12 cellular contexts compared by ENCODE assay signal in the genomic region with DNA sequence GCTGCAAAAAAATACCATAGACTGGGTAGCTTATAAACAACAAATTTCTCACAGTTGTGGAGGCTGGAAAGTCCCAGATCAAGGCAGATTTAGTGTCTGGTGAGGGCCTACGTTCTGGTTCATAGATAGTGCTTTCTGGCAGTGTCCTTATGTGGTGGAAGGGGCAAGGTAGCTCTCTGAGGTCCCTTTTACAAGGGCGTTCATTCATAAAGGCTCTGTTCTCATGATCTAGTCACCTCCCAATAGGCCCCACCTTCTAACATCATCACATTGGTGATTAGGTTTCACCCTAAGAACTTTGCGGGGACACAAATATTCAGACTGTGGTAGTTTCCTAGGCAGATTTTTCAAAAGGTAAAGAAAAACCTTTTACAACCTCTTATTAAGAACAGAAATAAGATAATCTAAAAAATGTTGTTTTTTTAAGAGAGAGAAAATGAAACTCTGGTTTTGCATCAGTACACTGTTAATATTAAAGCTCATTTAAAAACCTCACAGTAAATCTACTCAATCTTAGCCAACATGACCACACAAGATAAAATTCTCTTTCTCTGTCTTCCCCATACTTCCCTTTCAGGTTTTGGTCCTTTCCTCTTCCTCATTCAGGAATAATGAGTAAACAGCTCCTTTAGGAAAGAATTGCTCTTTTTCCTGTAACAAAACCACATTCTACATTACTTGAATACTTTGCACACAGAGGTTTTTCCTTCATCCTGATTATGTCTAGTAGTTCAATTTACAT.
DNase-seq lines count a peak whose midpoint lies in the region; ATAC-seq and TF ChIP-seq lines count a peak whose summit lies in the region.
"Had no signal": no experiment of that assay in that cellular context is flagged by ENCODE, and none has a peak within 500 bp of the region (broad histone marks: within the 10 kb centered on the region; RNA-seq: fewer than 3 reads in every experiment).

No MANE protein-coding gene starts in this region.

- H3K27me3 ChIP-seq in mesenchymal stem cell (ENCODE audit: control insufficient read depth in 1 of 2, insufficient read depth in 1 of 2, low read length in 2 of 2) (peaks cover 0 to 4% of the 10 kb centered on the region in 2 experiments), upper lobe of left lung (no peaks in the 10 kb centered on the region)

- H3K9me3 ChIP-seq in mesenchymal stem cell (ENCODE audit: control insufficient read depth, low read length) (no peaks in the 10 kb centered on the region), upper lobe of left lung (no peaks in the 10 kb centered on the region)

- no peaks in the 10 kb centered on the region for H3K36me3 ChIP-seq in mesenchymal stem cell (ENCODE audit: control insufficient read depth in 1 of 2, insufficient read depth in 2 of 2, low read depth in 1 of 2, low read length in 2 of 2)
- H3K36me3 ChIP-seq in upper lobe of left lung, result no peaks in the 10 kb centered on the region

- H3K4me1 ChIP-seq in mesenchymal stem cell (ENCODE audit: control insufficient read depth, insufficient read depth, low read depth, low read length) (no peaks in the 10 kb centered on the region), upper lobe of left lung (no peaks in the 10 kb centered on the region)

- no peak overlapping the region for H3K4me2 ChIP-seq in mesenchymal stem cell (ENCODE audit: low read length, poor library complexity, severe bottlenecking)
- H3K4me2 ChIP-seq: smooth muscle cell had no signal

- no peak overlapping the region for H2AFZ ChIP-seq in mesenchymal stem cell (ENCODE audit: low read depth, low read length)

- H2BK15ac ChIP-seq in mesenchymal stem cell (ENCODE audit: low read depth, poor library complexity, severe bottlenecking), result no peak overlapping the region

- no peak overlapping the region for H3K14ac ChIP-seq in mesenchymal stem cell (ENCODE audit: low read length in 2 of 2)

- H3K4me3 ChIP-seq in mesenchymal stem cell (ENCODE audit: insufficient read depth in 1 of 2, low read depth in 1 of 2, low read length in 2 of 2), result no peak overlapping the region
- no peak overlapping the region for H3K4me3 ChIP-seq in upper lobe of left lung
- H3K4me3 ChIP-seq: smooth muscle cell had no signal

- H3K23ac ChIP-seq in mesenchymal stem cell (ENCODE audit: low read length in 2 of 2), result no peak overlapping the region

- no peak overlapping the region for H2BK12ac ChIP-seq in mesenchymal stem cell (ENCODE audit: low read length in 2 of 2)

- no peak for TF ChIP-seq EP300 in upper lobe of left lung (IDR thresholded peaks at IDR 0.05)

- no peak overlapping the region for H4K91ac ChIP-seq in mesenchymal stem cell (ENCODE audit: low read length)

- H4K8ac ChIP-seq in mesenchymal stem cell (ENCODE audit: low read length), result no peak overlapping the region

- no peak overlapping the region for H3K4ac ChIP-seq in mesenchymal stem cell (ENCODE audit: low read depth in 1 of 2, low read length in 2 of 2)

- no peak overlapping the region for H3K18ac ChIP-seq in mesenchymal stem cell (ENCODE audit: low read depth in 1 of 2, low read length in 2 of 2)

- no peak for TF ChIP-seq POLR2A in upper lobe of left lung (IDR thresholded peaks at IDR 0.05)

- no peaks in the 10 kb centered on the region for H3K79me1 ChIP-seq in mesenchymal stem cell (replicated peaks; ENCODE audit: low read length, poor library complexity, severe bottlenecking)

- peak overlapping the region; percentile 71 for H2AK5ac ChIP-seq in mesenchymal stem cell (ENCODE audit: low read length, severe bottlenecking)

- H3K9ac ChIP-seq in mesenchymal stem cell (ENCODE audit: low read length), result no peak overlapping the region

- no peak for TF ChIP-seq CTCF in upper lobe of left lung (IDR thresholded peaks at IDR 0.05)

- peak overlapping the region; percentile 78 for H3K27ac ChIP-seq in mesenchymal stem cell (ENCODE audit: low read length, poor library complexity, severe bottlenecking)
- no peak overlapping the region for H3K27ac ChIP-seq in upper lobe of left lung

- no peak overlapping the region for H2BK120ac ChIP-seq in mesenchymal stem cell (ENCODE audit: low read depth, low read length)

- no peak overlapping the region for H2BK5ac ChIP-seq in mesenchymal stem cell (ENCODE audit: low read depth, low read length, poor library complexity, severe bottlenecking)

- ATAC-seq in GM18907 (IDR thresholded peaks at IDR 0.05; ENCODE audit: unreplicated experiment) (peak; percentile 93), HG02623 (IDR thresholded peaks at IDR 0.05; ENCODE audit: unreplicated experiment) (peak; percentile 79), HG03442 (IDR thresholded peaks at IDR 0.05; ENCODE audit: unreplicated experiment) (peak; percentile 72), upper lobe of left lung (ENCODE audit: low FRiP score in 2 of 2) (no peak)

- 29% methylated on average over 1 of the region's 3 CpGs for WGBS in mesenchymal stem cell
- 78 to 79% methylated on average over 3 of the region's 3 CpGs for WGBS in upper lobe of left lung, 2 donors

- DNase-seq in mesenchymal stem cell (no peak), OCI-M1 (lab: John Stamatoyannopoulos, UW) (no peak), upper lobe of left lung (no peak), NCI-H146 treated with DMSO at 0.1 percent for 48 hours (lab: John Stamatoyannopoulos, UW; ENCODE audit: unreplicated experiment) (no peak)
- DNase-seq in activated effector memory CD4-positive, alpha-beta T cell treated with anti-CD3 and anti-CD28 coated beads, Interleukin-2, amount 50 U/mL, for 16 hours, result no peak
- DNase-seq: effector CD8-positive, alpha-beta T cell; NCI-H1105; NK-92 treated with Interleukin-12 subunit alpha and Interleukin-12 subunit beta, amount 100 ng/mL, for 24 hours had no signal

Comparison
In these comparisons a context has a peak if more than half of its experiments do, and no peak if none do; other contexts are left out.
1. ATAC-seq: peak in GM18907 (single experiment), HG02623 (single experiment) and HG03442 (single experiment); none in upper lobe of left lung (0 of 2).